In genomic region chr7:113968713-113969112, GRCh38 we compare ENCODE assay signal across 21 cellular contexts. TPM values are rescaled to one million over a fixed set of nuclear protein-coding genes. Genes with fewer than 3 reads are reported as not detected.
DNase-seq lines count a peak whose midpoint lies in the region; TF ChIP-seq lines count a peak whose summit lies in the region.
"Had no signal": no experiment of that assay in that cellular context is flagged by ENCODE, and none has a peak within 500 bp of the region (broad histone marks: within the 10 kb centered on the region; RNA-seq: fewer than 3 reads in every experiment).

No MANE protein-coding gene starts in this region.

- no peaks in the 10 kb centered on the region for H3K9me3 ChIP-seq in hepatocyte (ENCODE audit: low read depth)
- H3K9me3 ChIP-seq: BE2C had no signal

- no peaks in the 10 kb centered on the region for H3K27me3 Mint-ChIP-seq in Calu3 (ENCODE audit: unreplicated experiment)
- H3K27me3 Mint-ChIP-seq: T-helper 17 cell had no signal

- H3K4me1 Mint-ChIP-seq in Calu3 (ENCODE audit: low read depth, unreplicated experiment) = no peaks in the 10 kb centered on the region
- H3K4me1 Mint-ChIP-seq: H9, T-helper 17 cell had no signal

- H3K79me2 ChIP-seq in hepatocyte = no peaks in the 10 kb centered on the region

- H3K36me3 ChIP-seq in hepatocyte (replicated peaks; ENCODE audit: insufficient read depth, low read depth) = no peaks in the 10 kb centered on the region
- H3K36me3 ChIP-seq: BE2C had no signal

- TF ChIP-seq POLR2A in erythroblast (IDR thresholded peaks at IDR 0.05; ENCODE audit: low read length) = no peak

- H3K4me1 ChIP-seq in hepatocyte (ENCODE audit: insufficient read depth) = no peaks in the 10 kb centered on the region
- H3K4me1 ChIP-seq: BE2C had no signal

- CTCF ChIA-PET in Calu3 (lab: Charles Lee) = no interaction called here

- intact Hi-C loops in Calu3 (cut with micrococcal nuclease; ENCODE audit: unreplicated experiment) = no loop called here

- no peak overlapping the region for H3K27ac Mint-ChIP-seq in Calu3 (ENCODE audit: unreplicated experiment)
- H3K27ac Mint-ChIP-seq: H9, T-helper 17 cell had no signal

- peak; percentile 1 to 52 for DNase-seq in NCI-H2081 (lab: John Stamatoyannopoulos, UW)
- no peak for DNase-seq in NCI-H2081 treated with DMSO at 0.1 percent for 48 hours (lab: John Stamatoyannopoulos, UW)
- peak; percentile 44 for DNase-seq in NCI-H1092 treated with DMSO at 0.1 percent for 48 hours (lab: John Stamatoyannopoulos, UW)
- DNase-seq in NCI-H345 treated with DMSO at 0.1 percent for 48 hours (lab: John Stamatoyannopoulos, UW; ENCODE audit: unreplicated experiment) = peak; percentile 36
- peak; percentile 16 for DNase-seq in hepatocyte (ENCODE audit: low spot score)
- DNase-seq in erythroblast (lab: John Stamatoyannopoulos, UW) = no peak
- DNase-seq in Calu3 = no peak
- no peak for DNase-seq in Kasumi-1 (lab: John Stamatoyannopoulos, UW)
- DNase-seq: BE2C, DND-41, GM23248, H9, MM.1S, NCI-H1048, NCI-H1694 treated with DMSO at 0.1 percent for 48 hours, NCI-H446 treated with DMSO at 0.1 percent for 48 hours, NCI-H526 treated with DMSO at 0.1 percent for 48 hours, SW 1271, T-helper 17 cell had no signal

- no peak overlapping the region for H3K4me3 Mint-ChIP-seq in Calu3 (ENCODE audit: low read depth, unreplicated experiment)
- H3K4me3 Mint-ChIP-seq: H9, T-helper 17 cell had no signal

- H2AFZ ChIP-seq in hepatocyte = no peak overlapping the region
- H2AFZ ChIP-seq: GM23248 had no signal

- BruUV-seq in Calu3 (replicated peaks; lab: Mats Ljungman, UMichigan) = no TSS peak

- H3K4me2 ChIP-seq in hepatocyte = no peak overlapping the region

- no peak for TF ChIP-seq CTCF in hepatocyte (IDR thresholded peaks at IDR 0.05; ENCODE audit: poor library complexity)
- TF ChIP-seq CTCF in Calu3 (IDR thresholded peaks at IDR 0.05; ENCODE audit: unreplicated experiment) = no peak

- H4K20me1 ChIP-seq in hepatocyte (ENCODE audit: insufficient read depth, poor library complexity, severe bottlenecking) = no peaks in the 10 kb centered on the region

- no peaks in the 10 kb centered on the region for H3K36me3 Mint-ChIP-seq in Calu3 (ENCODE audit: insufficient read depth, unreplicated experiment)

- 35% methylated on average over 2 of the region's 2 CpGs for WGBS in hepatocyte (ENCODE audit: low lambda C conversion rate, missing lambda C conversion rate)

- no peak overlapping the region for H3K4me3 ChIP-seq in hepatocyte
- H3K4me3 ChIP-seq: GM12878, GM23248 had no signal

- no peak overlapping the region for H3K27ac ChIP-seq in hepatocyte
- H3K27ac ChIP-seq: GM23248 had no signal

- no peaks in the 10 kb centered on the region for H3K27me3 ChIP-seq in hepatocyte
- H3K27me3 ChIP-seq: BE2C had no signal

- no peaks in the 10 kb centered on the region for H3K9me3 Mint-ChIP-seq in Calu3 (ENCODE audit: low read depth, unreplicated experiment)
- H3K9me3 Mint-ChIP-seq: H9 had no signal

- no peaks in the 10 kb centered on the region for H3K9me2 ChIP-seq in hepatocyte (replicated peaks; ENCODE audit: insufficient read depth)

RNA-seq across cellular contexts. Expression of gene PPP1R3A, which starts 49.9 kb away (rescaled TPM):
- total RNA-seq in hepatocyte (0.04 and 0.17 TPM in 2 replicates), Calu3 (2022) (not detected in 2 replicates)
- polyA plus RNA-seq in hepatocyte = 0.56 TPM in 1 of 2 replicates, not detected in the other
- total RNA-seq: A172, GM12878, GM23248, H9, T-helper 17 cell had no signal
- polyA plus RNA-seq: GM12878, GM23248 had no signal

Comparison
In these comparisons a context has a peak if more than half of its experiments do, and no peak if none do; other contexts are left out.
1. DNase-seq: peak in NCI-H2081 (2 of 2), NCI-H1092 treated with DMSO at 0.1 percent for 48 hours (single experiment), NCI-H345 treated with DMSO at 0.1 percent for 48 hours (single experiment) and hepatocyte (single experiment); none in NCI-H2081 treated with DMSO at 0.1 percent for 48 hours (single experiment), erythroblast (0 of 2), Calu3 (single experiment) and Kasumi-1 (0 of 2).